ENCODE assay signal across 18 cellular contexts in the genomic region with DNA sequence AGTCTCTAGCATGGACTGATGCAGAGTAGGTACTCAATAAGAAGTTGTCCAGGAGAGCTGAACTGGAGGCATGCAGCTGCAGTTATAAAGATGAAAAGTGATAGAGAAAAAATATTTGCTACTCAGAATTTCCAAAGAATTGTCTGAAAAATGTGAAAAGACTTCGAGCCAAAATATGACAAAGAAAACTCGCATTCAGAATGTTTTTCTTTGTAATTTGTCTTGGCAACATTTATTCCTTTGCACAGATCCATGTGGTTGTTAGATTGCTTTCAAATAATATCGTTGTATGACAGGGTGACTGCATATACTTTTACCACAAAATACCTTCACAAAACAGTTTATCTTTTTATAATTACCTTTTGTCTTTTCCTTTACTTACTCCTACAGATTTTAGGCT.
DNase-seq lines count a peak whose midpoint lies in the region; ATAC-seq, FAIRE-seq and TF ChIP-seq lines count a peak whose summit lies in the region.
"Had no signal": no experiment of that assay in that cellular context is flagged by ENCODE, and none has a peak within 500 bp of the region (broad histone marks: within the 10 kb centered on the region; RNA-seq: fewer than 3 reads in every experiment).

No MANE protein-coding gene starts in this region.

- TF ChIP-seq CTCF in astrocyte of the spinal cord (IDR thresholded peaks at IDR 0.05; ENCODE audit: low read depth, low read length): no peak
- TF ChIP-seq CTCF in fibroblast of the aortic adventitia (IDR thresholded peaks at IDR 0.05; ENCODE audit: insufficient read depth, low read length): no peak

- FAIRE-seq in frontal cortex (lab: Jason Lieb, UNC): no peak
- FAIRE-seq: GM12878, GM18507, H1, HTR-8/SVneo had no signal

- H3K9me3 ChIP-seq in T-helper 17 cell (ENCODE audit: control insufficient read depth, low read length, poor library complexity, severe bottlenecking): no peaks in the 10 kb centered on the region
- H3K9me3 ChIP-seq: BE2C, Caco-2, HAP-1 had no signal

- ATAC-seq in GM21786 (IDR thresholded peaks at IDR 0.05; ENCODE audit: unreplicated experiment) (no peak), T-helper 17 cell (no peak)
- ATAC-seq: CD8-positive, alpha-beta T cell; GM12878 had no signal

- H3K4me3 Mint-ChIP-seq in T-helper 17 cell: no peak overlapping the region
- H3K4me3 Mint-ChIP-seq: CD8-positive, alpha-beta T cell had no signal

- no peaks in the 10 kb centered on the region for H3K36me3 Mint-ChIP-seq in T-helper 17 cell (ENCODE audit: low read depth)
- H3K36me3 Mint-ChIP-seq: CD8-positive, alpha-beta T cell had no signal

- in situ Hi-C loops in astrocyte of the spinal cord (cut with HindIII; ENCODE audit: low sequenced_read_pairs): no loop called here

- H3K27me3 Mint-ChIP-seq in T-helper 17 cell: no peaks in the 10 kb centered on the region

- DNase-seq in AG08395 (ENCODE audit: low spot score) (peak; percentile 22), GM03348 (ENCODE audit: low spot score) (peak; percentile 45), astrocyte of the spinal cord (ENCODE audit: low read depth, low spot score) (peak; percentile 41), fibroblast of the aortic adventitia (ENCODE audit: low read depth) (peak; percentile 72), frontal cortex (ENCODE audit: low spot score in 2 of 2) (no peak), T-helper 17 cell (no peak)
- no peak for DNase-seq in activated CD8-positive, alpha-beta memory T cell treated with anti-CD3 and anti-CD28 coated beads, Interleukin-2, amount 50 U/mL, for 4 hours
- DNase-seq: 8988T; BE2C; Caco-2; CD8-positive, alpha-beta T cell; DMS53 had no signal

- H3K27ac Mint-ChIP-seq in T-helper 17 cell: no peak overlapping the region
- H3K27ac Mint-ChIP-seq: CD8-positive, alpha-beta T cell had no signal

- H3K4me3 ChIP-seq in astrocyte of the spinal cord (ENCODE audit: low read depth, low read length) (no peak overlapping the region), fibroblast of the aortic adventitia (ENCODE audit: low read depth, low read length) (no peak overlapping the region)
- H3K4me3 ChIP-seq: GM12878, HAP-1 had no signal

- no peaks in the 10 kb centered on the region for H3K4me1 Mint-ChIP-seq in T-helper 17 cell

Comparison
In these comparisons a context has a peak if more than half of its experiments do, and no peak if none do; other contexts are left out.
1. DNase-seq: peak in AG08395 (single experiment), GM03348 (single experiment), astrocyte of the spinal cord (single experiment) and fibroblast of the aortic adventitia (single experiment); none in activated CD8-positive, alpha-beta memory T cell treated with anti-CD3 and anti-CD28 coated beads, Interleukin-2, amount 50 U/mL, for 4 hours (single experiment), frontal cortex (0 of 2) and T-helper 17 cell (0 of 3).